Comparison of ENCODE assay signal across 22 cellular contexts in the genomic region with DNA sequence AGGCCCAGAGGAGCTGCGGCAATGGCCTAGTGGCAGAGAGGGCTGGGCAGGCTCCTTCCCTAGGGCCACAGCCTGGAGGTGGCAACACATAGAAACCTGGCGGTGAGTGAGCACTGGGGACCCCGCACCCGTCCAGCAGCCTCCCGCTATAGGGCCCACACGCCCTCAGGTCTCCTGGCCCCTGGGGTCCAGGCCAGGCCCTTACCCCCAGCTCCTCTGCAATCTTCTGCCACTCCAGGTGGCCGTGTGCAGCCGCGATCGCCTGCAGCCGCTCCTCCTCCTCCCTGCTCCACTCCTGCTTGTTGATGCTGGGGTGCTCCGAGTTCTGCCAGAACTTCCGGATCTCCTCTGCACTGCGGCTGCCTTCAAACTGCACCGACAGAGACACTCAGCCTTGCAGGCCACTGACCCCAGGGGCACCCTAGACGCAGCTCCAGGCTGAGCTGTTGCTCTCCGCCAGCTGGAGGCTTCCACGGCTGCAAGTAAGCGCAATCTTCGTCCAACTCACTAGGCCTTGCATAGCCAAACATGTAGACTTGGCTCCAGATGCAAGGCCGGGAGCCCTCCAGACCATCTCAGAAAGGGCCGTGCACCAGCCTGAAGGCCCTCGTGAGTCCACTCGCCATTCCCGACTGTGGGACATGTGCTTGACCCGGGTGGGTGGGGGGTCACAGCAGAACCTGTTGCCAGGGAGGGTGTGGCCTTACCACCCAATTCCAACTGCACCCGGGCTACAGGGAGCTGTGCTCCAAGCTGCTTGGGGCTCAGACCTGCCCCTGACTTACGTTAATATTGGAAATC. TPM values are rescaled to one million over a fixed set of nuclear protein-coding genes. Genes with fewer than 3 reads are reported as not detected.
DNase-seq lines count a peak whose midpoint lies in the region; ATAC-seq, FAIRE-seq and TF ChIP-seq lines count a peak whose summit lies in the region.
"Had no signal": no experiment of that assay in that cellular context is flagged by ENCODE, and none has a peak within 500 bp of the region (broad histone marks: within the 10 kb centered on the region; RNA-seq: fewer than 3 reads in every experiment).

No MANE protein-coding gene starts in this region.

- no peaks in the 10 kb centered on the region for H3K4me1 ChIP-seq in kidney (ENCODE audit: control insufficient read depth in 1 of 2, insufficient read depth in 1 of 2, low read depth in 1 of 2, low read length in 2 of 2)
- H3K4me1 ChIP-seq in upper lobe of right lung: no peaks in the 10 kb centered on the region
- H3K4me1 ChIP-seq: HAP-1 had no signal

- ATAC-seq in upper lobe of right lung (no peak), GM19463 (IDR thresholded peaks at IDR 0.05; ENCODE audit: unreplicated experiment) (no peak)
- ATAC-seq: SK-N-SH treated with all-trans-retinoic acid at 6 μM for 48 hours had no signal

- no peaks in the 10 kb centered on the region for H3K27me3 ChIP-seq in upper lobe of right lung

- CTCF ChIA-PET in activated CD4-positive, alpha-beta memory T cell treated with anti-CD3 and anti-CD28 coated beads, Interleukin-2, amount 10 ng/mL, durations not matched to agents 7 days and 5 days (lab: Charles Lee): interaction anchor here (1.0 kb wide), 1 partner anchor 29 kb away, joined by 3 read pairs; no protein-coding TSS in a partner anchor
- CTCF ChIA-PET in activated CD4-positive, alpha-beta memory T cell treated with anti-CD3 and anti-CD28 coated beads for 36 hours (lab: Charles Lee): interaction anchor here (0.9 to 1.7 kb wide), 4 partner anchors 9 to 29 kb away, joined by 3 to 4 read pairs (median 4); a partner anchor contains a TSS

- H3K36me3 Mint-ChIP-seq in activated CD4-positive, alpha-beta memory T cell treated with anti-CD3 and anti-CD28 coated beads, Interleukin-2, amount 10 ng/mL, durations not matched to agents 7 days and 5 days (ENCODE audit: low read depth): peaks cover 38% of the 10 kb centered on the region
- H3K36me3 Mint-ChIP-seq in activated CD4-positive, alpha-beta memory T cell treated with anti-CD3 and anti-CD28 coated beads for 36 hours: peaks cover 36% of the 10 kb centered on the region

- TF ChIP-seq CTCF in kidney (IDR thresholded peaks at IDR 0.05; ENCODE audit: borderline replicate concordance, extremely low read depth, insufficient read depth) (no peak), upper lobe of right lung (IDR thresholded peaks at IDR 0.05) (no peak)

- no peak overlapping the region for H3K9ac ChIP-seq in kidney (ENCODE audit: low read length in 2 of 2)
- H3K9ac ChIP-seq: GM23248 had no signal

- FAIRE-seq in kidney (lab: Jason Lieb, UNC): no peak
- FAIRE-seq: G401.6 had no signal

- H3K36me3 ChIP-seq in kidney (ENCODE audit: control insufficient read depth in 1 of 2, insufficient read depth in 2 of 2, low read length in 2 of 2): peaks cover 30 to 55% of the 10 kb centered on the region in 2 donors
- peaks cover 64% of the 10 kb centered on the region for H3K36me3 ChIP-seq in upper lobe of right lung

- H3K27me3 Mint-ChIP-seq in activated CD4-positive, alpha-beta memory T cell treated with anti-CD3 and anti-CD28 coated beads, Interleukin-2, amount 10 ng/mL, durations not matched to agents 7 days and 5 days: no peaks in the 10 kb centered on the region
- H3K27me3 Mint-ChIP-seq in activated CD4-positive, alpha-beta memory T cell treated with anti-CD3 and anti-CD28 coated beads for 36 hours: no peaks in the 10 kb centered on the region

- peaks cover 9% of the 10 kb centered on the region for H3K4me1 Mint-ChIP-seq in activated CD4-positive, alpha-beta memory T cell treated with anti-CD3 and anti-CD28 coated beads, Interleukin-2, amount 10 ng/mL, durations not matched to agents 7 days and 5 days
- H3K4me1 Mint-ChIP-seq in activated CD4-positive, alpha-beta memory T cell treated with anti-CD3 and anti-CD28 coated beads for 36 hours (ENCODE audit: low read depth): peaks cover under 1% of the 10 kb centered on the region
- H3K4me1 Mint-ChIP-seq: CD14-positive monocyte had no signal

- POLR2A ChIA-PET in activated CD4-positive, alpha-beta memory T cell treated with anti-CD3 and anti-CD28 coated beads, Interleukin-2, amount 10 ng/mL, durations not matched to agents 7 days and 5 days (lab: Charles Lee): interaction anchor here (0.7 to 1.1 kb wide), 3 partner anchors 10 to 29 kb away, joined by 3 to 4 read pairs (median 3); a partner anchor contains a TSS
- POLR2A ChIA-PET in activated CD4-positive, alpha-beta memory T cell treated with anti-CD3 and anti-CD28 coated beads for 36 hours (lab: Charles Lee): no interaction called here

- no peak for DNase-seq in activated CD4-positive, alpha-beta memory T cell treated with anti-CD3 and anti-CD28 coated beads, Interleukin-2, amount 10 ng/mL, durations not matched to agents 7 days and 5 days
- DNase-seq in activated CD4-positive, alpha-beta memory T cell treated with anti-CD3 and anti-CD28 coated beads for 36 hours: no peak
- DNase-seq in kidney: peak; percentile 53
- DNase-seq in upper lobe of right lung: peak; percentile 59
- no peak for DNase-seq in NCI-H146 treated with DMSO at 0.1 percent for 48 hours (lab: John Stamatoyannopoulos, UW; ENCODE audit: unreplicated experiment)
- DNase-seq: COR-L47, GM23248, KBM-7, NCI-H1105 treated with DMSO at 0.1 percent for 48 hours, NCI-H187, NCI-H2227 treated with DMSO at 0.1 percent for 48 hours, NCI-H510A treated with DMSO at 0.1 percent for 48 hours, NCI-H82, OCI-M1, SHP77 treated with DMSO at 0.1 percent for 48 hours had no signal

- H3K4me3 Mint-ChIP-seq in activated CD4-positive, alpha-beta memory T cell treated with anti-CD3 and anti-CD28 coated beads, Interleukin-2, amount 10 ng/mL, durations not matched to agents 7 days and 5 days: no peak overlapping the region
- H3K4me3 Mint-ChIP-seq in activated CD4-positive, alpha-beta memory T cell treated with anti-CD3 and anti-CD28 coated beads for 36 hours: no peak overlapping the region
- H3K4me3 Mint-ChIP-seq: CD14-positive monocyte had no signal

- no peak overlapping the region for H3K27ac ChIP-seq in kidney (ENCODE audit: low read depth in 2 of 2, low read length in 2 of 2)
- H3K27ac ChIP-seq in upper lobe of right lung: no peak overlapping the region
- H3K27ac ChIP-seq: 22Rv1, GM23248 had no signal

- no peak overlapping the region for H3K4me3 ChIP-seq in kidney (ENCODE audit: low read length in 2 of 2)
- no peak overlapping the region for H3K4me3 ChIP-seq in upper lobe of right lung
- H3K4me3 ChIP-seq: GM23248, HAP-1 had no signal

- no peaks in the 10 kb centered on the region for H3K9me3 ChIP-seq in kidney (ENCODE audit: control insufficient read depth in 1 of 2, low read length in 2 of 2)
- H3K9me3 ChIP-seq in upper lobe of right lung: no peaks in the 10 kb centered on the region
- H3K9me3 ChIP-seq: HAP-1 had no signal

- peak overlapping the region; percentile 8 for H3K27ac Mint-ChIP-seq in activated CD4-positive, alpha-beta memory T cell treated with anti-CD3 and anti-CD28 coated beads, Interleukin-2, amount 10 ng/mL, durations not matched to agents 7 days and 5 days
- no peak overlapping the region for H3K27ac Mint-ChIP-seq in activated CD4-positive, alpha-beta memory T cell treated with anti-CD3 and anti-CD28 coated beads for 36 hours
- H3K27ac Mint-ChIP-seq: CD14-positive monocyte had no signal

- intact Hi-C loops in activated CD4-positive, alpha-beta memory T cell treated with anti-CD3 and anti-CD28 coated beads for 36 hours (cut with micrococcal nuclease): no loop called here
- intact Hi-C loops in kidney (cut with DNase I) (no loop called here), upper lobe of right lung (cut with DNase I) (no loop called here)

- H3K9me3 Mint-ChIP-seq in activated CD4-positive, alpha-beta memory T cell treated with anti-CD3 and anti-CD28 coated beads, Interleukin-2, amount 10 ng/mL, durations not matched to agents 7 days and 5 days: no peaks in the 10 kb centered on the region
- no peaks in the 10 kb centered on the region for H3K9me3 Mint-ChIP-seq in activated CD4-positive, alpha-beta memory T cell treated with anti-CD3 and anti-CD28 coated beads for 36 hours
- H3K9me3 Mint-ChIP-seq: CD14-positive monocyte had no signal

RNA-seq across cellular contexts. Expression of a gene that starts 8.0 kb away (rescaled TPM):
- 1 to 10 TPM; 8.8 TPM for total RNA-seq in activated CD4-positive, alpha-beta memory T cell treated with anti-CD3 and anti-CD28 coated beads, Interleukin-2, amount 10 ng/mL, durations not matched to agents 7 days and 5 days
- 10 to 100 TPM; 13.9 to 14.3 TPM for total RNA-seq in activated CD4-positive, alpha-beta memory T cell treated with anti-CD3 and anti-CD28 coated beads for 36 hours
- total RNA-seq in kidney: 11.0 TPM
- polyA plus RNA-seq in kidney (ENCODE audit: insufficient read depth, low read depth, low replicate concordance): 3.2 TPM
- total RNA-seq in upper lobe of right lung: 7.2 TPM

RNA-seq across cellular contexts. Expression of a gene that starts 18.5 kb away (rescaled TPM):
- total RNA-seq in activated CD4-positive, alpha-beta memory T cell treated with anti-CD3 and anti-CD28 coated beads, Interleukin-2, amount 10 ng/mL, durations not matched to agents 7 days and 5 days: 1 to 10 TPM in 1 of 2 experiments, under 1 TPM in 1; 0.55 to 1.3 TPM
- 1 to 10 TPM; 1.4 to 2.4 TPM for total RNA-seq in activated CD4-positive, alpha-beta memory T cell treated with anti-CD3 and anti-CD28 coated beads for 36 hours
- total RNA-seq in kidney (7.0 TPM), upper lobe of right lung (10.0 TPM)
- 1.5 TPM for polyA plus RNA-seq in kidney (ENCODE audit: insufficient read depth, low read depth, low replicate concordance)
- total RNA-seq: RPMI7951 had no signal

RNA-seq across cellular contexts. Expression of a gene that starts 18.5 kb away (rescaled TPM):
- 10 to 100 TPM; 49.2 to 54.9 TPM for total RNA-seq in activated CD4-positive, alpha-beta memory T cell treated with anti-CD3 and anti-CD28 coated beads, Interleukin-2, amount 10 ng/mL, durations not matched to agents 7 days and 5 days
- total RNA-seq in activated CD4-positive, alpha-beta memory T cell treated with anti-CD3 and anti-CD28 coated beads for 36 hours: 10 to 100 TPM; 66.9 to 74.9 TPM
- total RNA-seq in kidney (36.2 TPM), upper lobe of right lung (36.4 TPM)
- polyA plus RNA-seq in kidney (ENCODE audit: insufficient read depth, low read depth, low replicate concordance): 25.9 TPM

RNA-seq across cellular contexts. Expression of a gene that starts 18.5 kb away (rescaled TPM):
- total RNA-seq in activated CD4-positive, alpha-beta memory T cell treated with anti-CD3 and anti-CD28 coated beads, Interleukin-2, amount 10 ng/mL, durations not matched to agents 7 days and 5 days: 10 to 100 TPM; 56.6 to 62.2 TPM
- 100 to 1,000 TPM; 108 to 112 TPM for total RNA-seq in activated CD4-positive, alpha-beta memory T cell treated with anti-CD3 and anti-CD28 coated beads for 36 hours
- total RNA-seq in kidney: 45.6 TPM
- 50.1 TPM for polyA plus RNA-seq in kidney (ENCODE audit: insufficient read depth, low read depth, low replicate concordance)
- 41.9 TPM for total RNA-seq in upper lobe of right lung

RNA-seq across cellular contexts. Expression of a gene that starts 28.4 kb away (rescaled TPM):
- total RNA-seq in activated CD4-positive, alpha-beta memory T cell treated with anti-CD3 and anti-CD28 coated beads, Interleukin-2, amount 10 ng/mL, durations not matched to agents 7 days and 5 days: 10 to 100 TPM; 11.5 TPM
- 10 to 100 TPM; 14.5 to 15.2 TPM for total RNA-seq in activated CD4-positive, alpha-beta memory T cell treated with anti-CD3 and anti-CD28 coated beads for 36 hours
- total RNA-seq in kidney: 22.1 TPM
- polyA plus RNA-seq in kidney (ENCODE audit: insufficient read depth, low read depth, low replicate concordance): 30.4 TPM
- 15.5 TPM for total RNA-seq in upper lobe of right lung

Comparison
In these comparisons a context has a peak if more than half of its experiments do, and no peak if none do; other contexts are left out.
1. DNase-seq: peak in kidney (single experiment) and upper lobe of right lung (single experiment); none in activated CD4-positive, alpha-beta memory T cell treated with anti-CD3 and anti-CD28 coated beads, Interleukin-2, amount 10 ng/mL, durations not matched to agents 7 days and 5 days (single experiment), activated CD4-positive, alpha-beta memory T cell treated with anti-CD3 and anti-CD28 coated beads for 36 hours (single experiment) and NCI-H146 treated with DMSO at 0.1 percent for 48 hours (single experiment).